In genomic region chr2:20638014-20638413, GRCh38 we compare ENCODE assay signal across 17 cellular contexts. TPM values are rescaled to one million over a fixed set of nuclear protein-coding genes. Genes with fewer than 3 reads are reported as not detected.
DNase-seq lines count a peak whose midpoint lies in the region; ATAC-seq, FAIRE-seq and TF ChIP-seq lines count a peak whose summit lies in the region.
"Had no signal": no experiment of that assay in that cellular context is flagged by ENCODE, and none has a peak within 500 bp of the region (broad histone marks: within the 10 kb centered on the region; RNA-seq: fewer than 3 reads in every experiment).

No MANE protein-coding gene starts in this region.

- TF ChIP-seq CTCF in coronary artery (IDR thresholded peaks at IDR 0.05) (no peak), kidney (IDR thresholded peaks at IDR 0.05; ENCODE audit: borderline replicate concordance, extremely low read depth, insufficient read depth) (no peak), thoracic aorta (IDR thresholded peaks at IDR 0.05) (no peak), breast epithelium (IDR thresholded peaks at IDR 0.05) (no peak)

- DNase-seq in coronary artery (ENCODE audit: low spot score), result no peak
- peak; percentile 61 for DNase-seq in kidney
- no peak for DNase-seq in thoracic aorta (ENCODE audit: low spot score)
- DNase-seq in activated naive CD8-positive, alpha-beta T cell treated with anti-CD3 and anti-CD28 coated beads, Interleukin-2, amount 50 U/mL, for 24 hours, result no peak
- DNase-seq in SK-N-DZ (ENCODE audit: low spot score), result no peak
- no peak for DNase-seq in breast epithelium (ENCODE audit: low spot score in 2 of 2)
- DNase-seq: DMS79, KBM-7, NCI-H1436 treated with DMSO at 0.1 percent for 48 hours, NCI-H2081, NCI-H510A treated with DMSO at 0.1 percent for 48 hours had no signal

- H3K36me3 Mint-ChIP-seq in activated naive CD8-positive, alpha-beta T cell treated with anti-CD3 and anti-CD28 coated beads, Interleukin-2, amount 50 U/mL, for 24 hours (ENCODE audit: low read depth), result peaks cover 2% of the 10 kb centered on the region

- peaks cover 61% of the 10 kb centered on the region for H4K20me1 ChIP-seq in BLaER1

- H3K27me3 Mint-ChIP-seq in activated naive CD8-positive, alpha-beta T cell treated with anti-CD3 and anti-CD28 coated beads, Interleukin-2, amount 50 U/mL, for 24 hours, result no peaks in the 10 kb centered on the region
- H3K27me3 Mint-ChIP-seq: CD8-positive, alpha-beta memory T cell had no signal

- H3K9ac ChIP-seq in BLaER1 (peak overlapping the region; percentile 16; the same call in 1 of the 2 replicates), kidney (ENCODE audit: low read length in 2 of 2) (no peak overlapping the region)

- no peaks in the 10 kb centered on the region for H3K27me3 ChIP-seq in BLaER1
- no peaks in the 10 kb centered on the region for H3K27me3 ChIP-seq in thoracic aorta (replicated peaks; ENCODE audit: insufficient read depth)
- no peaks in the 10 kb centered on the region for H3K27me3 ChIP-seq in breast epithelium
- H3K27me3 ChIP-seq: BLaER1 treated with 17β-estradiol and CSF1 and Interleukin-3, amounts not matched to agents 10 nM and 100 nM had no signal

- no peaks in the 10 kb centered on the region for H3K9me3 ChIP-seq in BLaER1
- no peaks in the 10 kb centered on the region for H3K9me3 ChIP-seq in kidney (ENCODE audit: control insufficient read depth in 1 of 2, low read length in 2 of 2)
- H3K9me3 ChIP-seq in thoracic aorta, result no peaks in the 10 kb centered on the region
- no peaks in the 10 kb centered on the region for H3K9me3 ChIP-seq in breast epithelium
- H3K9me3 ChIP-seq: BLaER1 treated with 17β-estradiol and CSF1 and Interleukin-3, amounts not matched to agents 10 nM and 100 nM had no signal

- H3K9me3 Mint-ChIP-seq in activated naive CD8-positive, alpha-beta T cell treated with anti-CD3 and anti-CD28 coated beads, Interleukin-2, amount 50 U/mL, for 24 hours, result no peaks in the 10 kb centered on the region
- H3K9me3 Mint-ChIP-seq: CD8-positive, alpha-beta memory T cell had no signal

- no peak overlapping the region for H3K27ac Mint-ChIP-seq in activated naive CD8-positive, alpha-beta T cell treated with anti-CD3 and anti-CD28 coated beads, Interleukin-2, amount 50 U/mL, for 24 hours
- H3K27ac Mint-ChIP-seq: CD8-positive, alpha-beta memory T cell had no signal

- TF ChIP-seq POLR2A in breast epithelium (IDR thresholded peaks at IDR 0.05), result no peak

- H3K27ac ChIP-seq in BLaER1 (no peak overlapping the region), coronary artery (peak overlapping the region; percentile 94 to 96), kidney (ENCODE audit: low read depth in 2 of 2, low read length in 2 of 2) (no peak overlapping the region), thoracic aorta (peak overlapping the region; percentile 98 to 99), breast epithelium (peak overlapping the region in 1 of 2 donors; percentile 84)
- H3K27ac ChIP-seq: BLaER1 treated with 17β-estradiol and CSF1 and Interleukin-3, amounts not matched to agents 10 nM and 100 nM had no signal

- ATAC-seq in thoracic aorta (ENCODE audit: insufficient number of reproducible peaks, low FRiP score, low read depth), result no peak
- no peak for ATAC-seq in activated naive CD8-positive, alpha-beta T cell treated with anti-CD3 and anti-CD28 coated beads, Interleukin-2, amount 50 U/mL, for 24 hours
- ATAC-seq in GM21529 (IDR thresholded peaks at IDR 0.05; ENCODE audit: unreplicated experiment), result no peak

- H3K4me2 ChIP-seq in BLaER1, result no peak overlapping the region

- H3K36me3 ChIP-seq in BLaER1 (peaks cover 46% of the 10 kb centered on the region), kidney (ENCODE audit: control insufficient read depth in 1 of 2, insufficient read depth in 2 of 2, low read length in 2 of 2) (peaks cover 6 to 21% of the 10 kb centered on the region in 2 donors), thoracic aorta (peaks cover 17% of the 10 kb centered on the region), breast epithelium (no peaks in the 10 kb centered on the region)

- no peak overlapping the region for H3K4me3 ChIP-seq in BLaER1
- no peak overlapping the region for H3K4me3 ChIP-seq in coronary artery
- no peak overlapping the region for H3K4me3 ChIP-seq in kidney (ENCODE audit: low read length in 2 of 2)
- no peak overlapping the region for H3K4me3 ChIP-seq in thoracic aorta
- no peak overlapping the region for H3K4me3 ChIP-seq in breast epithelium
- H3K4me3 ChIP-seq: BLaER1 treated with 17β-estradiol and CSF1 and Interleukin-3, amounts not matched to agents 10 nM and 100 nM had no signal

- H3K4me3 Mint-ChIP-seq in activated naive CD8-positive, alpha-beta T cell treated with anti-CD3 and anti-CD28 coated beads, Interleukin-2, amount 50 U/mL, for 24 hours, result no peak overlapping the region
- H3K4me3 Mint-ChIP-seq: CD8-positive, alpha-beta memory T cell had no signal

- H3K4me1 ChIP-seq in BLaER1 (peaks cover 73% of the 10 kb centered on the region), kidney (ENCODE audit: control insufficient read depth in 1 of 2, insufficient read depth in 1 of 2, low read depth in 1 of 2, low read length in 2 of 2) (peaks cover 19 to 22% of the 10 kb centered on the region in 2 donors), thoracic aorta (ENCODE audit: control insufficient read depth in 1 of 2, low read depth in 2 of 2) (peaks cover 56 to 94% of the 10 kb centered on the region in 2 donors), breast epithelium (peaks cover 20 to 27% of the 10 kb centered on the region in 2 donors)

- intact Hi-C loops in kidney (cut with DNase I) (loop anchor here (5.0 kb wide), 1 partner anchor 196 kb away; no protein-coding TSS in a partner anchor), breast epithelium (cut with DNase I; ENCODE audit: low total_unique reads) (no loop called here)

- H3K4me1 Mint-ChIP-seq in activated naive CD8-positive, alpha-beta T cell treated with anti-CD3 and anti-CD28 coated beads, Interleukin-2, amount 50 U/mL, for 24 hours, result no peaks in the 10 kb centered on the region

- no peak for FAIRE-seq in kidney (lab: Jason Lieb, UNC)
- FAIRE-seq: A204.1, D721Med had no signal

RNA-seq across cellular contexts. Expression of gene HS1BP3, which starts 12.9 kb away (rescaled TPM):
- total RNA-seq in kidney (35.5 TPM), thoracic aorta (10 to 100 TPM; 40.7 to 65.8 TPM), breast epithelium (10 to 100 TPM; 19.0 to 31.8 (median 25.9) TPM)
- polyA plus RNA-seq in kidney (ENCODE audit: insufficient read depth, low read depth, low replicate concordance), result 37.5 TPM
- polyA plus RNA-seq in SK-N-DZ (2014; cell fraction: cytosol; rRNA removed), result 10.6 and 18.1 TPM in 2 replicates
- polyA plus RNA-seq in SK-N-DZ (2014; cell fraction: nucleus; rRNA removed), result 12.7 and 17.9 TPM in 2 replicates

RNA-seq across cellular contexts. Expression of gene GDF7, which starts 28.9 kb away (rescaled TPM):
- 12.5 TPM for total RNA-seq in kidney
- polyA plus RNA-seq in kidney (ENCODE audit: insufficient read depth, low read depth, low replicate concordance), result 1.8 TPM
- total RNA-seq in thoracic aorta, result 10 to 100 TPM; 39.7 to 40.7 TPM
- polyA plus RNA-seq in SK-N-DZ (2014; cell fraction: cytosol; rRNA removed), result not detected in 2 replicates
- 0.14 TPM in 1 of 2 replicates, not detected in the other for polyA plus RNA-seq in SK-N-DZ (2014; cell fraction: nucleus; rRNA removed)
- total RNA-seq in breast epithelium, result under 1 TPM; under 0.01 to 0.15 (median under 0.01) TPM
- total RNA-seq: CD8-positive, alpha-beta memory T cell had no signal

Comparison
In these comparisons a context has a peak if more than half of its experiments do, and no peak if none do; other contexts are left out.
1. H3K27ac ChIP-seq: peak in coronary artery (2 of 2) and thoracic aorta (2 of 2); none in BLaER1 (single experiment) and kidney (0 of 2).
2. RNA of gene GDF7, which starts 28.9 kb away (total RNA-seq): 39.7 to 40.7 TPM in thoracic aorta and 12.5 TPM in kidney (single experiment); under 0.01 to 0.15 TPM in breast epithelium; every median in the first group is over 10 times any median in the second.